1 cellular context compared by ENCODE assay signal in the genomic region with DNA sequence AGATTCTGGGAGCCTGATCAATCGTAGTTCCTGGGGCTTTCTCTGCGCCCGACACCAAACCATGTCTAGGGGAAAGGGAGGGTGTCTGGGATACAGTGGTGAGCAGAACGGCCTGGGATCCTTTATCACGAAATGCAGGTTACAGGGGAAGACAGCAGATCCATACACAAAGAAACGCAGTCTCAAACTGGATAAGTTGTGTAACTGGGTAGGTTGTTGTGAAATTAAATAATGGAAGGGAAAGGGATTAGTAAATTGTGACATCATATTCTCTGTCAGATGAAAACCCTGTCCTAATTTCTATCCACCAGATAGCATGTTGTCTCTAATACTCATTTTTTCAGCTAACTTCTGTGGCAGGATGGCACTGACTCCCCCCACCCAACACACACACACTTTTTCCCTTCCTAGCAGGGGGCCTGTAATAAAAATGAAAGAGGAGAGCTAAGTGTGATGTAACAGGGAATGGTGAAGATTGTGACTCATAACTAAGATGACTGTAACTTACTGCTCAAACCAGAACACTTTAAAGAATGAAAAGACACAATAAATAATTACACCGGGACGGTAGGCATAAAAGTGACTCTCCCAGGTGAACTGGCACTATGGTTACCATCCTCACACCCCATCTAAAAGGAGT.
TF ChIP-seq lines count a peak whose summit lies in the region.

No MANE protein-coding gene starts in this region.

TF ChIP-seq in K562, 482 proteins besides CTCF, POLR2A, EP300 and RAD21 (continued from another document):
- TF ChIP-seq, protein P1, sequence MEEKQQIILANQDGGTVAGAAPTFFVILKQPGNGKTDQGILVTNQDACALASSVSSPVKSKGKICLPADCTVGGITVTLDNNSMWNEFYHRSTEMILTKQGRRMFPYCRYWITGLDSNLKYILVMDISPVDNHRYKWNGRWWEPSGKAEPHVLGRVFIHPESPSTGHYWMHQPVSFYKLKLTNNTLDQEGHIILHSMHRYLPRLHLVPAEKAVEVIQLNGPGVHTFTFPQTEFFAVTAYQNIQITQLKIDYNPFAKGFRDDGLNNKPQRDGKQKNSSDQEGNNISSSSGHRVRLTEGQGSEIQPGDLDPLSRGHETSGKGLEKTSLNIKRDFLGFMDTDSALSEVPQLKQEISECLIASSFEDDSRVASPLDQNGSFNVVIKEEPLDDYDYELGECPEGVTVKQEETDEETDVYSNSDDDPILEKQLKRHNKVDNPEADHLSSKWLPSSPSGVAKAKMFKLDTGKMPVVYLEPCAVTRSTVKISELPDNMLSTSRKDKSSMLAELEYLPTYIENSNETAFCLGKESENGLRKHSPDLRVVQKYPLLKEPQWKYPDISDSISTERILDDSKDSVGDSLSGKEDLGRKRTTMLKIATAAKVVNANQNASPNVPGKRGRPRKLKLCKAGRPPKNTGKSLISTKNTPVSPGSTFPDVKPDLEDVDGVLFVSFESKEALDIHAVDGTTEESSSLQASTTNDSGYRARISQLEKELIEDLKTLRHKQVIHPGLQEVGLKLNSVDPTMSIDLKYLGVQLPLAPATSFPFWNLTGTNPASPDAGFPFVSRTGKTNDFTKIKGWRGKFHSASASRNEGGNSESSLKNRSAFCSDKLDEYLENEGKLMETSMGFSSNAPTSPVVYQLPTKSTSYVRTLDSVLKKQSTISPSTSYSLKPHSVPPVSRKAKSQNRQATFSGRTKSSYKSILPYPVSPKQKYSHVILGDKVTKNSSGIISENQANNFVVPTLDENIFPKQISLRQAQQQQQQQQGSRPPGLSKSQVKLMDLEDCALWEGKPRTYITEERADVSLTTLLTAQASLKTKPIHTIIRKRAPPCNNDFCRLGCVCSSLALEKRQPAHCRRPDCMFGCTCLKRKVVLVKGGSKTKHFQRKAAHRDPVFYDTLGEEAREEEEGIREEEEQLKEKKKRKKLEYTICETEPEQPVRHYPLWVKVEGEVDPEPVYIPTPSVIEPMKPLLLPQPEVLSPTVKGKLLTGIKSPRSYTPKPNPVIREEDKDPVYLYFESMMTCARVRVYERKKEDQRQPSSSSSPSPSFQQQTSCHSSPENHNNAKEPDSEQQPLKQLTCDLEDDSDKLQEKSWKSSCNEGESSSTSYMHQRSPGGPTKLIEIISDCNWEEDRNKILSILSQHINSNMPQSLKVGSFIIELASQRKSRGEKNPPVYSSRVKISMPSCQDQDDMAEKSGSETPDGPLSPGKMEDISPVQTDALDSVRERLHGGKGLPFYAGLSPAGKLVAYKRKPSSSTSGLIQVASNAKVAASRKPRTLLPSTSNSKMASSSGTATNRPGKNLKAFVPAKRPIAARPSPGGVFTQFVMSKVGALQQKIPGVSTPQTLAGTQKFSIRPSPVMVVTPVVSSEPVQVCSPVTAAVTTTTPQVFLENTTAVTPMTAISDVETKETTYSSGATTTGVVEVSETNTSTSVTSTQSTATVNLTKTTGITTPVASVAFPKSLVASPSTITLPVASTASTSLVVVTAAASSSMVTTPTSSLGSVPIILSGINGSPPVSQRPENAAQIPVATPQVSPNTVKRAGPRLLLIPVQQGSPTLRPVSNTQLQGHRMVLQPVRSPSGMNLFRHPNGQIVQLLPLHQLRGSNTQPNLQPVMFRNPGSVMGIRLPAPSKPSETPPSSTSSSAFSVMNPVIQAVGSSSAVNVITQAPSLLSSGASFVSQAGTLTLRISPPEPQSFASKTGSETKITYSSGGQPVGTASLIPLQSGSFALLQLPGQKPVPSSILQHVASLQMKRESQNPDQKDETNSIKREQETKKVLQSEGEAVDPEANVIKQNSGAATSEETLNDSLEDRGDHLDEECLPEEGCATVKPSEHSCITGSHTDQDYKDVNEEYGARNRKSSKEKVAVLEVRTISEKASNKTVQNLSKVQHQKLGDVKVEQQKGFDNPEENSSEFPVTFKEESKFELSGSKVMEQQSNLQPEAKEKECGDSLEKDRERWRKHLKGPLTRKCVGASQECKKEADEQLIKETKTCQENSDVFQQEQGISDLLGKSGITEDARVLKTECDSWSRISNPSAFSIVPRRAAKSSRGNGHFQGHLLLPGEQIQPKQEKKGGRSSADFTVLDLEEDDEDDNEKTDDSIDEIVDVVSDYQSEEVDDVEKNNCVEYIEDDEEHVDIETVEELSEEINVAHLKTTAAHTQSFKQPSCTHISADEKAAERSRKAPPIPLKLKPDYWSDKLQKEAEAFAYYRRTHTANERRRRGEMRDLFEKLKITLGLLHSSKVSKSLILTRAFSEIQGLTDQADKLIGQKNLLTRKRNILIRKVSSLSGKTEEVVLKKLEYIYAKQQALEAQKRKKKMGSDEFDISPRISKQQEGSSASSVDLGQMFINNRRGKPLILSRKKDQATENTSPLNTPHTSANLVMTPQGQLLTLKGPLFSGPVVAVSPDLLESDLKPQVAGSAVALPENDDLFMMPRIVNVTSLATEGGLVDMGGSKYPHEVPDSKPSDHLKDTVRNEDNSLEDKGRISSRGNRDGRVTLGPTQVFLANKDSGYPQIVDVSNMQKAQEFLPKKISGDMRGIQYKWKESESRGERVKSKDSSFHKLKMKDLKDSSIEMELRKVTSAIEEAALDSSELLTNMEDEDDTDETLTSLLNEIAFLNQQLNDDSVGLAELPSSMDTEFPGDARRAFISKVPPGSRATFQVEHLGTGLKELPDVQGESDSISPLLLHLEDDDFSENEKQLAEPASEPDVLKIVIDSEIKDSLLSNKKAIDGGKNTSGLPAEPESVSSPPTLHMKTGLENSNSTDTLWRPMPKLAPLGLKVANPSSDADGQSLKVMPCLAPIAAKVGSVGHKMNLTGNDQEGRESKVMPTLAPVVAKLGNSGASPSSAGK (IDR thresholded peaks at IDR 0.05), result peak; percentile 11; the same call in 1 of the 2 replicates
- TF ChIP-seq ARID2 (IDR thresholded peaks at IDR 0.05), result no peak
- 0 out of 2 replicates have a peak, but pooled peaks have one; percentile 1 for TF ChIP-seq TEAD4 (IDR thresholded peaks at IDR 0.05; ENCODE audit: low read length)
- no peak for TF ChIP-seq TEAD4 (CRISPR knock-in tag; IDR thresholded peaks at IDR 0.05; ENCODE audit: borderline replicate concordance)
- TF ChIP-seq ZNF212 (CRISPR knock-in tag; IDR thresholded peaks at IDR 0.05), result no peak
- TF ChIP-seq JUND (IDR thresholded peaks at IDR 0.05; ENCODE audit: borderline replicate concordance, low read depth, low read length), result peak; percentile 64
- TF ChIP-seq JUND (tag; IDR thresholded peaks at IDR 0.05; ENCODE audit: borderline replicate concordance, low read depth, low read length), result no peak; the same call in 1 of the 3 replicates
- TF ChIP-seq DMBX1 (CRISPR knock-in tag; IDR thresholded peaks at IDR 0.05; ENCODE audit: borderline replicate concordance), result 0 out of 2 replicates have a peak, but pooled peaks have one; percentile 21
- TF ChIP-seq ZNF175 (CRISPR knock-in tag; IDR thresholded peaks at IDR 0.05; ENCODE audit: low read depth), result peak; percentile 84; the same call in 1 of the 2 replicates
- no peak for TF ChIP-seq CEBPG (CRISPR knock-in tag; IDR thresholded peaks at IDR 0.05)
- peak; percentile 62 to 87 for TF ChIP-seq CEBPG (tag; conservative IDR thresholded peaks at IDR 0.05 in 1 of 2, IDR thresholded peaks at IDR 0.05 in 1 of 2)
- TF ChIP-seq, protein P2, sequence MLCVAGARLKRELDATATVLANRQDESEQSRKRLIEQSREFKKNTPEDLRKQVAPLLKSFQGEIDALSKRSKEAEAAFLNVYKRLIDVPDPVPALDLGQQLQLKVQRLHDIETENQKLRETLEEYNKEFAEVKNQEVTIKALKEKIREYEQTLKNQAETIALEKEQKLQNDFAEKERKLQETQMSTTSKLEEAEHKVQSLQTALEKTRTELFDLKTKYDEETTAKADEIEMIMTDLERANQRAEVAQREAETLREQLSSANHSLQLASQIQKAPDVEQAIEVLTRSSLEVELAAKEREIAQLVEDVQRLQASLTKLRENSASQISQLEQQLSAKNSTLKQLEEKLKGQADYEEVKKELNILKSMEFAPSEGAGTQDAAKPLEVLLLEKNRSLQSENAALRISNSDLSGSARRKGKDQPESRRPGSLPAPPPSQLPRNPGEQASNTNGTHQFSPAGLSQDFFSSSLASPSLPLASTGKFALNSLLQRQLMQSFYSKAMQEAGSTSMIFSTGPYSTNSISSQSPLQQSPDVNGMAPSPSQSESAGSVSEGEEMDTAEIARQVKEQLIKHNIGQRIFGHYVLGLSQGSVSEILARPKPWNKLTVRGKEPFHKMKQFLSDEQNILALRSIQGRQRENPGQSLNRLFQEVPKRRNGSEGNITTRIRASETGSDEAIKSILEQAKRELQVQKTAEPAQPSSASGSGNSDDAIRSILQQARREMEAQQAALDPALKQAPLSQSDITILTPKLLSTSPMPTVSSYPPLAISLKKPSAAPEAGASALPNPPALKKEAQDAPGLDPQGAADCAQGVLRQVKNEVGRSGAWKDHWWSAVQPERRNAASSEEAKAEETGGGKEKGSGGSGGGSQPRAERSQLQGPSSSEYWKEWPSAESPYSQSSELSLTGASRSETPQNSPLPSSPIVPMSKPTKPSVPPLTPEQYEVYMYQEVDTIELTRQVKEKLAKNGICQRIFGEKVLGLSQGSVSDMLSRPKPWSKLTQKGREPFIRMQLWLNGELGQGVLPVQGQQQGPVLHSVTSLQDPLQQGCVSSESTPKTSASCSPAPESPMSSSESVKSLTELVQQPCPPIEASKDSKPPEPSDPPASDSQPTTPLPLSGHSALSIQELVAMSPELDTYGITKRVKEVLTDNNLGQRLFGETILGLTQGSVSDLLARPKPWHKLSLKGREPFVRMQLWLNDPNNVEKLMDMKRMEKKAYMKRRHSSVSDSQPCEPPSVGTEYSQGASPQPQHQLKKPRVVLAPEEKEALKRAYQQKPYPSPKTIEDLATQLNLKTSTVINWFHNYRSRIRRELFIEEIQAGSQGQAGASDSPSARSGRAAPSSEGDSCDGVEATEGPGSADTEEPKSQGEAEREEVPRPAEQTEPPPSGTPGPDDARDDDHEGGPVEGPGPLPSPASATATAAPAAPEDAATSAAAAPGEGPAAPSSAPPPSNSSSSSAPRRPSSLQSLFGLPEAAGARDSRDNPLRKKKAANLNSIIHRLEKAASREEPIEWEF (CRISPR knock-in tag; IDR thresholded peaks at IDR 0.05), result peak; percentile 61; the same call in 1 of the 2 replicates
